8 cellular contexts compared by ENCODE assay signal in genomic region chr3:138180375-138181029, GRCh38. TPM values are rescaled to one million over a fixed set of nuclear protein-coding genes. Genes with fewer than 3 reads are reported as not detected.
A peak's percentile ranks its signal among the peaks of the same experiment; 100 is the strongest.
DNase-seq lines count a peak whose midpoint lies in the region; ATAC-seq and TF ChIP-seq lines count a peak whose summit lies in the region.

No MANE protein-coding gene starts in this region.

- H3K27me3 ChIP-seq in thyroid gland: no peaks in the 10 kb centered on the region

- no peak for DNase-seq in CD14-positive monocyte (ENCODE audit: low spot score)
- DNase-seq in NCI-H460 (ENCODE audit: extremely low read depth, low read depth): peak; percentile 35
- peak; percentile 40 for DNase-seq in activated CD4-positive, alpha-beta memory T cell treated with anti-CD3 and anti-CD28 coated beads, Interleukin-2, amount 10 ng/mL, durations not matched to agents 7 days and 5 days
- DNase-seq in hepatic stellate cell (ENCODE audit: low spot score): peak; percentile 27
- peak in 1 of 2 donors; percentile 16 for DNase-seq in thyroid gland

- no peaks in the 10 kb centered on the region for H3K36me3 Mint-ChIP-seq in CD14-positive monocyte
- H3K36me3 Mint-ChIP-seq in activated CD4-positive, alpha-beta memory T cell treated with anti-CD3 and anti-CD28 coated beads, Interleukin-2, amount 10 ng/mL, durations not matched to agents 7 days and 5 days (ENCODE audit: low read depth): no peaks in the 10 kb centered on the region

- no peaks in the 10 kb centered on the region for H3K4me1 Mint-ChIP-seq in CD14-positive monocyte
- peaks cover 1% of the 10 kb centered on the region for H3K4me1 Mint-ChIP-seq in activated CD4-positive, alpha-beta memory T cell treated with anti-CD3 and anti-CD28 coated beads, Interleukin-2, amount 10 ng/mL, durations not matched to agents 7 days and 5 days

- POLR2A ChIA-PET in activated CD4-positive, alpha-beta memory T cell treated with anti-CD3 and anti-CD28 coated beads, Interleukin-2, amount 10 ng/mL, durations not matched to agents 7 days and 5 days (lab: Charles Lee): no interaction called here

- H3K4me1 ChIP-seq in thyroid gland: no peaks in the 10 kb centered on the region

- intact Hi-C loops in CD14-positive monocyte (cut with micrococcal nuclease) (no loop called here), thyroid gland (cut with DNase I) (no loop called here)

- no peaks in the 10 kb centered on the region for H3K9me3 ChIP-seq in thyroid gland

- H3K4me3 Mint-ChIP-seq in CD14-positive monocyte: no peak overlapping the region
- H3K4me3 Mint-ChIP-seq in activated CD4-positive, alpha-beta memory T cell treated with anti-CD3 and anti-CD28 coated beads, Interleukin-2, amount 10 ng/mL, durations not matched to agents 7 days and 5 days: no peak overlapping the region

- H3K27ac Mint-ChIP-seq in CD14-positive monocyte: no peak overlapping the region
- H3K27ac Mint-ChIP-seq in activated CD4-positive, alpha-beta memory T cell treated with anti-CD3 and anti-CD28 coated beads, Interleukin-2, amount 10 ng/mL, durations not matched to agents 7 days and 5 days: no peak overlapping the region

- H3K4me3 ChIP-seq in thyroid gland (replicated peaks in 1 of 3): no peak overlapping the region

- TF ChIP-seq CTCF in CD14-positive monocyte (IDR thresholded peaks at IDR 0.05) (peak; percentile 58), thyroid gland (IDR thresholded peaks at IDR 0.05) (peak in 4 of 6 experiments; percentile 22 to 43 (median 38))

- H3K27ac ChIP-seq in thyroid gland: no peak overlapping the region

- ATAC-seq in GM18517 (IDR thresholded peaks at IDR 0.05; ENCODE audit: unreplicated experiment): peak; percentile 85
- ATAC-seq in HG03442 (IDR thresholded peaks at IDR 0.05; ENCODE audit: unreplicated experiment): peak; percentile 66
- ATAC-seq in HG03045 (IDR thresholded peaks at IDR 0.05; ENCODE audit: unreplicated experiment): no peak

- no peak for TF ChIP-seq POLR2A in thyroid gland (IDR thresholded peaks at IDR 0.05)

- peaks cover 3 to 17% (median 4%) of the 10 kb centered on the region in 3 donors for H3K27me3 Mint-ChIP-seq in CD14-positive monocyte (ENCODE audit: low read depth in 3 of 3)
- H3K27me3 Mint-ChIP-seq in activated CD4-positive, alpha-beta memory T cell treated with anti-CD3 and anti-CD28 coated beads, Interleukin-2, amount 10 ng/mL, durations not matched to agents 7 days and 5 days: peaks cover 14% of the 10 kb centered on the region

- H3K9me3 Mint-ChIP-seq in CD14-positive monocyte: peaks cover 0 to 2% (median 0%) of the 10 kb centered on the region in 7 donors
- no peaks in the 10 kb centered on the region for H3K9me3 Mint-ChIP-seq in activated CD4-positive, alpha-beta memory T cell treated with anti-CD3 and anti-CD28 coated beads, Interleukin-2, amount 10 ng/mL, durations not matched to agents 7 days and 5 days

- H3K36me3 ChIP-seq in thyroid gland: no peaks in the 10 kb centered on the region

- CTCF ChIA-PET in activated CD4-positive, alpha-beta memory T cell treated with anti-CD3 and anti-CD28 coated beads, Interleukin-2, amount 10 ng/mL, durations not matched to agents 7 days and 5 days (lab: Charles Lee): interaction anchor here (0.9 to 1.4 kb wide), 3 partner anchors 148 to 237 kb away, joined by 3 read pairs; no protein-coding TSS in a partner anchor

- 11 to 16% methylated on average over 2 of the region's 2 CpGs for WGBS in thyroid gland, 2 donors

RNA-seq across cellular contexts. Expression of gene DBR1, which starts 5.8 kb away (rescaled TPM):
- 1 to 10 TPM; 4.8 to 7.5 TPM for polyA plus RNA-seq in CD14-positive monocyte
- total RNA-seq in NCI-H460 (2014; rRNA removed; shearing (Covaris generic)): 14.0 and 14.8 TPM in 2 replicates
- 9.8 and 14.9 TPM in 2 replicates for polyA plus RNA-seq in NCI-H460 (2014; cell fraction: nucleus; rRNA removed)
- 10 to 100 TPM; 19.4 to 20.0 TPM for total RNA-seq in activated CD4-positive, alpha-beta memory T cell treated with anti-CD3 and anti-CD28 coated beads, Interleukin-2, amount 10 ng/mL, durations not matched to agents 7 days and 5 days
- total RNA-seq in thyroid gland: 10 to 100 TPM; 16.8 to 25.4 (median 18.3) TPM

RNA-seq across cellular contexts. Expression of gene ARMC8, which starts 6.6 kb away (rescaled TPM):
- polyA plus RNA-seq in CD14-positive monocyte: 10 to 100 TPM; 34.3 to 43.9 TPM
- total RNA-seq in NCI-H460 (2014; rRNA removed; shearing (Covaris generic)): 13.9 and 18.4 TPM in 2 replicates
- polyA plus RNA-seq in NCI-H460 (2014; cell fraction: nucleus; rRNA removed): 22.6 and 30.9 TPM in 2 replicates
- total RNA-seq in activated CD4-positive, alpha-beta memory T cell treated with anti-CD3 and anti-CD28 coated beads, Interleukin-2, amount 10 ng/mL, durations not matched to agents 7 days and 5 days: 10 to 100 TPM; 44.0 to 50.1 TPM
- 10 to 100 TPM; 57.2 to 91.8 (median 59.5) TPM for total RNA-seq in thyroid gland

RNA-seq across cellular contexts. Expression of gene A4GNT, which starts 48.3 kb away (rescaled TPM):
- not detected for polyA plus RNA-seq in CD14-positive monocyte
- total RNA-seq in NCI-H460 (2014; rRNA removed; shearing (Covaris generic)): not detected in 2 replicates
- polyA plus RNA-seq in NCI-H460 (2014; cell fraction: nucleus; rRNA removed): not detected in 2 replicates
- not detected for total RNA-seq in activated CD4-positive, alpha-beta memory T cell treated with anti-CD3 and anti-CD28 coated beads, Interleukin-2, amount 10 ng/mL, durations not matched to agents 7 days and 5 days
- not detected for total RNA-seq in thyroid gland
